Comparison of ENCODE assay signal across 18 cellular contexts in genomic region chr9:89387197-89387849, GRCh38.
DNase-seq lines count a peak whose midpoint lies in the region; ATAC-seq and TF ChIP-seq lines count a peak whose summit lies in the region.
"Had no signal": no experiment of that assay in that cellular context is flagged by ENCODE, and none has a peak within 500 bp of the region (broad histone marks: within the 10 kb centered on the region; RNA-seq: fewer than 3 reads in every experiment).

No MANE protein-coding gene starts in this region.

- H3K4me1 Mint-ChIP-seq in activated naive CD4-positive, alpha-beta T cell treated with anti-CD3 and anti-CD28 coated beads, Interleukin-2, amount 50 U/mL, for 24 hours = peaks cover 10% of the 10 kb centered on the region
- peaks cover 9% of the 10 kb centered on the region for H3K4me1 Mint-ChIP-seq in activated naive CD4-positive, alpha-beta T cell treated with anti-CD3 and anti-CD28 coated beads, Interleukin-2, amount 10 ng/mL, durations not matched to agents 7 days and 5 days

- H3K4me3 ChIP-seq in muscle layer of duodenum (ENCODE audit: low read depth in 1 of 2, low read length in 2 of 2) = no peak overlapping the region
- no peak overlapping the region for H3K4me3 ChIP-seq in transverse colon
- H3K4me3 ChIP-seq: cardiac muscle cell had no signal

- DNase-seq in activated naive CD4-positive, alpha-beta T cell treated with anti-CD3 and anti-CD28 coated beads, Interleukin-2, amount 10 ng/mL, durations not matched to agents 7 days and 5 days = no peak
- DNase-seq in transverse colon (no peak), SHP77 treated with DMSO at 0.1 percent for 48 hours (lab: John Stamatoyannopoulos, UW) (no peak), ACHN (no peak)
- DNase-seq: activated B cell treated with CpG ODN at 0.5 μM for 24 hours; activated naive CD4-positive, alpha-beta T cell treated with anti-CD3 and anti-CD28 coated beads for 36 hours; Calu3; NCI-H2081 treated with DMSO at 0.1 percent for 48 hours; nephron progenitor cell; retina; stimulated activated CD4-positive, alpha-beta T cell treated with anti-CD3 and anti-CD28 coated beads, Interleukin-2, amount 100 ng/mL, for 24 hours; SW 1271 had no signal

- TF ChIP-seq CTCF in transverse colon (IDR thresholded peaks at IDR 0.05) = no peak

- no peak for TF ChIP-seq POLR2A in transverse colon (IDR thresholded peaks at IDR 0.05)

- peak overlapping the region; percentile 97 for H3K27ac ChIP-seq in angular gyrus (ENCODE audit: low read depth, low read length)
- peak overlapping the region; percentile 52 for H3K27ac ChIP-seq in muscle layer of duodenum (ENCODE audit: low read length)
- H3K27ac ChIP-seq in transverse colon = peak overlapping the region in 3 of 4 donors; percentile 19 to 79 (median 61)
- H3K27ac ChIP-seq: cardiac muscle cell had no signal

- TF ChIP-seq EP300 in transverse colon (IDR thresholded peaks at IDR 0.05; ENCODE audit: low read depth) = no peak

- H3K9me3 ChIP-seq in muscle layer of duodenum (ENCODE audit: control insufficient read depth in 1 of 2, low read length in 2 of 2) (no peaks in the 10 kb centered on the region), transverse colon (no peaks in the 10 kb centered on the region)

- no peaks in the 10 kb centered on the region for H3K9me3 Mint-ChIP-seq in activated naive CD4-positive, alpha-beta T cell treated with anti-CD3 and anti-CD28 coated beads, Interleukin-2, amount 50 U/mL, for 24 hours
- H3K9me3 Mint-ChIP-seq in activated naive CD4-positive, alpha-beta T cell treated with anti-CD3 and anti-CD28 coated beads, Interleukin-2, amount 10 ng/mL, durations not matched to agents 7 days and 5 days = no peaks in the 10 kb centered on the region
- H3K9me3 Mint-ChIP-seq: activated B cell treated with CpG ODN at 0.5 μM for 24 hours; activated naive CD4-positive, alpha-beta T cell treated with anti-CD3 and anti-CD28 coated beads for 36 hours; nephron progenitor cell had no signal

- H3K27ac Mint-ChIP-seq in activated naive CD4-positive, alpha-beta T cell treated with anti-CD3 and anti-CD28 coated beads, Interleukin-2, amount 50 U/mL, for 24 hours = peak overlapping the region; percentile 65
- H3K27ac Mint-ChIP-seq in activated naive CD4-positive, alpha-beta T cell treated with anti-CD3 and anti-CD28 coated beads, Interleukin-2, amount 10 ng/mL, durations not matched to agents 7 days and 5 days = no peak overlapping the region
- H3K27ac Mint-ChIP-seq: activated B cell treated with CpG ODN at 0.5 μM for 24 hours, nephron progenitor cell had no signal

- intact Hi-C loops in transverse colon (cut with DNase I; ENCODE audit: low total_unique reads) = no loop called here

- H3K4me3 Mint-ChIP-seq in activated naive CD4-positive, alpha-beta T cell treated with anti-CD3 and anti-CD28 coated beads, Interleukin-2, amount 50 U/mL, for 24 hours = no peak overlapping the region
- H3K4me3 Mint-ChIP-seq in activated naive CD4-positive, alpha-beta T cell treated with anti-CD3 and anti-CD28 coated beads, Interleukin-2, amount 10 ng/mL, durations not matched to agents 7 days and 5 days = no peak overlapping the region
- H3K4me3 Mint-ChIP-seq: activated B cell treated with CpG ODN at 0.5 μM for 24 hours; activated naive CD4-positive, alpha-beta T cell treated with anti-CD3 and anti-CD28 coated beads for 36 hours; nephron progenitor cell had no signal

- no peak for ATAC-seq in HG03457 (IDR thresholded peaks at IDR 0.05; ENCODE audit: unreplicated experiment)

- H3K36me3 ChIP-seq in muscle layer of duodenum (ENCODE audit: control insufficient read depth in 1 of 2, insufficient read depth in 2 of 2, low read length in 2 of 2) (peaks cover 30 to 64% of the 10 kb centered on the region in 2 donors), transverse colon (peaks cover 0 to 3% (median 0%) of the 10 kb centered on the region in 4 donors)

- peaks cover 0 to 7% of the 10 kb centered on the region in 2 donors for H3K4me1 ChIP-seq in muscle layer of duodenum (ENCODE audit: control insufficient read depth in 1 of 2, insufficient read depth in 2 of 2, low read length in 2 of 2)
- peaks cover 0 to 6% (median 0%) of the 10 kb centered on the region in 4 donors for H3K4me1 ChIP-seq in transverse colon

- H3K27me3 Mint-ChIP-seq in activated naive CD4-positive, alpha-beta T cell treated with anti-CD3 and anti-CD28 coated beads, Interleukin-2, amount 50 U/mL, for 24 hours = no peaks in the 10 kb centered on the region
- no peaks in the 10 kb centered on the region for H3K27me3 Mint-ChIP-seq in activated naive CD4-positive, alpha-beta T cell treated with anti-CD3 and anti-CD28 coated beads, Interleukin-2, amount 10 ng/mL, durations not matched to agents 7 days and 5 days
- H3K27me3 Mint-ChIP-seq: activated B cell treated with CpG ODN at 0.5 μM for 24 hours, IgD-negative memory B cell had no signal

- H3K36me3 Mint-ChIP-seq in activated naive CD4-positive, alpha-beta T cell treated with anti-CD3 and anti-CD28 coated beads, Interleukin-2, amount 50 U/mL, for 24 hours = peaks cover 15% of the 10 kb centered on the region
- peaks cover 81% of the 10 kb centered on the region for H3K36me3 Mint-ChIP-seq in activated naive CD4-positive, alpha-beta T cell treated with anti-CD3 and anti-CD28 coated beads, Interleukin-2, amount 10 ng/mL, durations not matched to agents 7 days and 5 days

- WGBS in transverse colon (ENCODE audit: low coverage in 1 of 2), 2 donors = 95 to 100% methylated on average over 9 to 20 of the region's 20 CpGs

- in situ Hi-C loops in transverse colon (cut with MboI; ENCODE audit: low pct_ligation_motif_present in 1 of 4, low pct_unique_long_range_greater_than_20kb in 1 of 4, low sequenced_read_pairs in 3 of 4) (no loop called here), ACHN (cut with HindIII; ENCODE audit: low pct_ligation_motif_present, low pct_unique_long_range_greater_than_20kb, low sequenced_read_pairs) (loop anchor here (25.0 kb wide), 1 partner anchor 175 kb away; no protein-coding TSS in a partner anchor)

- CTCF ChIA-PET in activated naive CD4-positive, alpha-beta T cell treated with anti-CD3 and anti-CD28 coated beads, Interleukin-2, amount 10 ng/mL, durations not matched to agents 7 days and 5 days (lab: Charles Lee) = interaction anchor here (0.7 to 0.9 kb wide), 2 partner anchors 16 to 19 kb away, joined by 3 read pairs; no protein-coding TSS in a partner anchor

- H3K27me3 ChIP-seq in muscle layer of duodenum (ENCODE audit: low read depth, low read length) (no peaks in the 10 kb centered on the region), transverse colon (no peaks in the 10 kb centered on the region)
- H3K27me3 ChIP-seq: cardiac muscle cell had no signal
